Comparison of ENCODE assay signal across 12 cellular contexts in genomic region chr21:38355353-38355752, GRCh38.
"Had no signal": no experiment of that assay in that cellular context is flagged by ENCODE, and none has a peak within 500 bp of the region (broad histone marks: within the 10 kb centered on the region; RNA-seq: fewer than 3 reads in every experiment).

No MANE protein-coding gene starts in this region.

- H3K36me3 ChIP-seq: neural progenitor cell, prostate gland, thyroid gland, upper lobe of right lung had no signal

- H2AFZ ChIP-seq: hepatocyte had no signal

- H3K27ac ChIP-seq: dorsolateral prefrontal cortex, hepatocyte, neural progenitor cell, parathyroid adenoma, prostate gland, thyroid gland, upper lobe of right lung had no signal

- H3K4me3 ChIP-seq: hepatocyte, neural progenitor cell, prostate gland, smooth muscle cell, thyroid gland, upper lobe of right lung had no signal

- H3K27ac Mint-ChIP-seq: mesothelial cell of epicardium, natural killer cell, neural progenitor cell had no signal

- H3K4me1 Mint-ChIP-seq: central memory CD8-positive, alpha-beta T cell; natural killer cell had no signal

- H3K9ac ChIP-seq: neural progenitor cell, parathyroid adenoma had no signal

- H3K9me3 Mint-ChIP-seq: central memory CD8-positive, alpha-beta T cell; mesothelial cell of epicardium; natural killer cell; neural progenitor cell had no signal

- H3K4me2 ChIP-seq: hepatocyte, neural progenitor cell, smooth muscle cell had no signal

- H3K9me3 ChIP-seq: prostate gland, thyroid gland, upper lobe of right lung had no signal

- DNase-seq: cortex of kidney had no signal

- H3K4me3 Mint-ChIP-seq: central memory CD8-positive, alpha-beta T cell; mesothelial cell of epicardium; natural killer cell; neural progenitor cell had no signal

- H3K79me2 ChIP-seq: hepatocyte, parathyroid adenoma had no signal

- H3K27me3 ChIP-seq: hepatocyte, thyroid gland, upper lobe of right lung had no signal

- H3K4me1 ChIP-seq: parathyroid adenoma, prostate gland had no signal

- H3K36me3 Mint-ChIP-seq: mesothelial cell of epicardium, natural killer cell, neural progenitor cell had no signal
